In the genomic region with DNA sequence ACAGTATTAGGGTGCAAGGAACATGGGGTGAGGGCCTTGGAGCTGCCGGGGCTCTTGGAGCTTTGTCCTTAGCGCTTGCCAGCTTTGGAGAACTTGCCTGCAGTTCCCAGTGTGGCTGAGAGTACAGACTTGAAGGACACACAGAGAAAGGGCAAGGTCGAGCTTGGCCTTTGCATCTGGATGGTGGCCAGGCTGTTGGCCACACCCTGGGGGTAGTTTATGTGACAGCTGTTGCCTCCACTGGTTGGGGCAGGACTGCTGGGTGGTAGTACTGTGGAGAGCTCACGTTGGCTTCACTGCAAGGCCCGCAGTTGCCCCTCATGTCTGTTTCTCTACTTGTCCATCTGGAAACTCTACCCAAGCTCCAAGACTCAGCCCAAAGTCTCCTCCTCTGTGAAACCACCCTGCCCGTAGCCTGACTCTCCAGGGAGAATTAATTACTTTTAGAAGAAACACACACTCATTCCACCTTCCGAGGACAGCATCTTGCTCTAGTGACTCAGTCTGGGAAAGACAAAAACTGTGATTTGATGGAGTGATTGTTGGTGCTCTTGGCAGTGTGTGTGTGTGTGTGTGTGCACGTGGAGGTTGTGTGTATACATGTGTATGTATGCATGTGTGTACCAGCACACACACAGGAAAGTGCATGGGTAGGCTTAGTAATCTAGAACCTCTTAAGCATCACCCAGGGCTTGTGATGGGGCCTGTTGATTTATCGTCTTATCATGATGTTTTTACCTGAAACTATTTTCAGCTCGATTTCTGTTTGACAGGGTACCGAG, we compare ENCODE assay signal across 16 cellular contexts. TPM values are rescaled to one million over a fixed set of nuclear protein-coding genes. Genes with fewer than 3 reads are reported as not detected.
DNase-seq lines count a peak whose midpoint lies in the region; ATAC-seq and TF ChIP-seq lines count a peak whose summit lies in the region.
"Had no signal": no experiment of that assay in that cellular context is flagged by ENCODE, and none has a peak within 500 bp of the region (broad histone marks: within the 10 kb centered on the region; RNA-seq: fewer than 3 reads in every experiment).

No MANE protein-coding gene starts in this region.

- H3K36me3 ChIP-seq in H7 (replicated peaks; ENCODE audit: control insufficient read depth, insufficient read depth, low read length) (no peaks in the 10 kb centered on the region), osteoblast (ENCODE audit: insufficient read depth, low read length) (no peaks in the 10 kb centered on the region)

- H3K9me3 ChIP-seq in osteoblast (ENCODE audit: low read depth, low read length) = no peaks in the 10 kb centered on the region

- H3K4me1 ChIP-seq in osteoblast (ENCODE audit: insufficient read depth, low read length) = peaks cover 6% of the 10 kb centered on the region

- no peak overlapping the region for H3K4me2 ChIP-seq in osteoblast (ENCODE audit: insufficient read depth, low read length)

- no peak for ATAC-seq in Right ventricle myocardium superior (ENCODE audit: poor library complexity)
- ATAC-seq: CD8-positive, alpha-beta T cell; GM12878 had no signal

- DNase-seq in H7 (peak; percentile 21), myocyte (ENCODE audit: low read depth) (peak; percentile 71), osteoblast (ENCODE audit: insufficient read length, low spot score, missing footprints) (peak; percentile 60), GM19238 (ENCODE audit: insufficient read length, low spot score) (no peak), NCI-H2029 (lab: John Stamatoyannopoulos, UW) (no peak), Right ventricle myocardium superior (no peak)
- DNase-seq: CD4-positive, CD25-positive, alpha-beta regulatory T cell; CD8-positive, alpha-beta T cell; DMS 273 treated with DMSO at 0.1 percent for 48 hours; DMS79; EL; GDM1; GOT3; HCEC 1CT had no signal

- intact Hi-C loops in Right ventricle myocardium superior (cut with DNase I) = no loop called here

- H3K27me3 ChIP-seq in H7 (ENCODE audit: control insufficient read depth, insufficient read depth, low read length) (no peaks in the 10 kb centered on the region), osteoblast (ENCODE audit: insufficient read depth, low read length) (no peaks in the 10 kb centered on the region)

- H4K20me1 ChIP-seq in osteoblast (ENCODE audit: insufficient read depth, low read length) = no peaks in the 10 kb centered on the region

- no peaks in the 10 kb centered on the region for H3K79me2 ChIP-seq in osteoblast (ENCODE audit: insufficient read depth, low read length)

- no peak overlapping the region for H3K27ac ChIP-seq in osteoblast (ENCODE audit: low read depth, low read length)
- H3K27ac ChIP-seq: C4-2B had no signal

- no peak overlapping the region for H2AFZ ChIP-seq in osteoblast (ENCODE audit: low read length)

- H3K4me3 ChIP-seq in H7 (ENCODE audit: insufficient read depth, low read depth, low read length) (no peak overlapping the region), osteoblast (ENCODE audit: insufficient read depth, low read length) (no peak overlapping the region)
- H3K4me3 ChIP-seq: GM12878 had no signal

- no peak for TF ChIP-seq CTCF in osteoblast (IDR thresholded peaks at IDR 0.05; ENCODE audit: extremely low read depth, low read depth, low read length)

RNA-seq across cellular contexts. Expression of a gene that starts 57.8 kb away (rescaled TPM):
- total RNA-seq in H7 (2014; rRNA removed; shearing (Covaris generic)) = 10.2 and 12.7 TPM in 2 replicates
- 6.7 and 11.1 TPM in 2 replicates for total RNA-seq in myocyte
- polyA plus RNA-seq in myocyte (2012) = 16.2 TPM
- 16.5 and 21.4 TPM in 2 replicates for total RNA-seq in osteoblast
- total RNA-seq in Right ventricle myocardium superior = 10.8 TPM

Comparison
In these comparisons a context has a peak if more than half of its experiments do, and no peak if none do; other contexts are left out.
1. DNase-seq: peak in H7 (single experiment), myocyte (single experiment) and osteoblast (single experiment); none in GM19238 (single experiment), NCI-H2029 (single experiment) and Right ventricle myocardium superior (single experiment).